Comparison of ENCODE assay signal across 8 cellular contexts in genomic region chr12:57112492-57113294, GRCh38. TPM values are rescaled to one million over a fixed set of nuclear protein-coding genes. Genes with fewer than 3 reads are reported as not detected.
DNase-seq lines count a peak whose midpoint lies in the region; ATAC-seq, FAIRE-seq and TF ChIP-seq lines count a peak whose summit lies in the region.

No MANE protein-coding gene starts in this region.

- ATAC-seq in GM18517 (IDR thresholded peaks at IDR 0.05; ENCODE audit: unreplicated experiment) = peak; percentile 67
- ATAC-seq in HG03060 (IDR thresholded peaks at IDR 0.05; ENCODE audit: low read depth, unreplicated experiment) = peak; percentile 61
- no peak for ATAC-seq in activated naive CD4-positive, alpha-beta T cell treated with anti-CD3 and anti-CD28 coated beads, Interleukin-2, amount 50 U/mL, for 72 hours
- ATAC-seq in HG03045 (IDR thresholded peaks at IDR 0.05; ENCODE audit: unreplicated experiment) = no peak

- H3K36me3 Mint-ChIP-seq in activated naive CD4-positive, alpha-beta T cell treated with anti-CD3 and anti-CD28 coated beads, Interleukin-2, amount 50 U/mL, for 72 hours = peaks cover 20 to 29% of the 10 kb centered on the region in 2 donors

- H3K27me3 ChIP-seq in liver (ENCODE audit: control insufficient read depth in 4 of 4, insufficient read depth in 4 of 4, low read length in 3 of 4) (no peaks in the 10 kb centered on the region), thymus (ENCODE audit: control insufficient read depth, insufficient read depth) (no peaks in the 10 kb centered on the region)

- peak overlapping the region in 1 of 2 donors; percentile 99 for H3K9ac ChIP-seq in liver (ENCODE audit: low read depth in 1 of 2, low read length in 2 of 2)

- H3K9me3 Mint-ChIP-seq in activated naive CD4-positive, alpha-beta T cell treated with anti-CD3 and anti-CD28 coated beads, Interleukin-2, amount 50 U/mL, for 72 hours = no peaks in the 10 kb centered on the region

- H3K27ac ChIP-seq in liver (ENCODE audit: low read depth in 1 of 2, low read length in 2 of 2) (peak overlapping the region; percentile 99), thymus (ENCODE audit: low read depth) (peak overlapping the region; percentile 98)

- H3K36me3 ChIP-seq in liver (ENCODE audit: control insufficient read depth in 4 of 4, insufficient read depth in 3 of 4, low read depth in 1 of 4, low read length in 3 of 4) (peaks cover 0 to 4% (median 2%) of the 10 kb centered on the region in 4 donors), thymus (ENCODE audit: control insufficient read depth, insufficient read depth) (peaks cover 6% of the 10 kb centered on the region)

- peak overlapping the region; percentile 95 to 96 for H3K27ac Mint-ChIP-seq in activated naive CD4-positive, alpha-beta T cell treated with anti-CD3 and anti-CD28 coated beads, Interleukin-2, amount 50 U/mL, for 72 hours

- H3K4me1 ChIP-seq in liver (ENCODE audit: control insufficient read depth in 4 of 4, insufficient read depth in 4 of 4, low read length in 3 of 4) (peaks cover 7 to 32% (median 22%) of the 10 kb centered on the region in 4 donors), thymus (ENCODE audit: control insufficient read depth, insufficient read depth, low read length) (peaks cover 11% of the 10 kb centered on the region)

- no peak for TF ChIP-seq RAD21 in liver (IDR thresholded peaks at IDR 0.05)

- FAIRE-seq in urothelium cell line (lab: Jason Lieb, UNC) = no peak

- WGBS in liver = 65% methylated on average over 9 of the region's 9 CpGs
- WGBS in thymus = 76% methylated on average over 9 of the region's 9 CpGs

- peak; percentile 88 for TF ChIP-seq CTCF in liver (IDR thresholded peaks at IDR 0.05; ENCODE audit: low read depth, low read length, missing input control)

- no peak overlapping the region for H3K4me3 ChIP-seq in liver (ENCODE audit: low read depth in 1 of 3, low read length in 3 of 3)
- peak overlapping the region; percentile 52 for H3K4me3 ChIP-seq in thymus (ENCODE audit: low read length)

- DNase-seq in activated naive CD4-positive, alpha-beta T cell treated with anti-CD3 and anti-CD28 coated beads, Interleukin-2, amount 50 U/mL, for 72 hours (ENCODE audit: low spot score in 2 of 2) = peak in 1 of 2 donors; percentile 91
- DNase-seq in HuH-7 (ENCODE audit: low spot score) (no peak), urothelium cell line (ENCODE audit: low spot score) (no peak)

- H3K9me3 ChIP-seq in liver (ENCODE audit: control insufficient read depth in 4 of 4, low read length in 3 of 4) = no peaks in the 10 kb centered on the region
- H3K9me3 ChIP-seq in thymus (ENCODE audit: control insufficient read depth) = no peaks in the 10 kb centered on the region

TF ChIP-seq in liver, 16 proteins besides CTCF, POLR2A, EP300 and RAD21:
- no peak for TF ChIP-seq HNF4A (conservative IDR thresholded peaks at IDR 0.05)
- TF ChIP-seq REST (IDR thresholded peaks at IDR 0.05) = no peak
- no peak for TF ChIP-seq HNF4G (IDR thresholded peaks at IDR 0.05)
- TF ChIP-seq SP1 (IDR thresholded peaks at IDR 0.05) = no peak
- TF ChIP-seq RXRA (IDR thresholded peaks at IDR 0.05) = no peak
- TF ChIP-seq NR2F2 (IDR thresholded peaks at IDR 0.05) = no peak
- no peak for TF ChIP-seq FOXA2 (IDR thresholded peaks at IDR 0.05)
- no peak for TF ChIP-seq EGR1 (IDR thresholded peaks at IDR 0.05; ENCODE audit: low read depth in 2 of 2)
- no peak for TF ChIP-seq JUND (IDR thresholded peaks at IDR 0.05)

RNA-seq across cellular contexts. Expression of gene STAT6, which starts 1.5 kb away (rescaled TPM):
- 100 to 1,000 TPM; 213 to 283 TPM for total RNA-seq in activated naive CD4-positive, alpha-beta T cell treated with anti-CD3 and anti-CD28 coated beads, Interleukin-2, amount 50 U/mL, for 72 hours
- total RNA-seq in liver = 10 to 100 TPM; 27.4 to 54.0 TPM
- polyA plus RNA-seq in liver (10 to 100 TPM; 33.2 to 57.4 TPM), thymus (236 TPM)

RNA-seq across cellular contexts. Expression of gene LRP1, which starts 15.6 kb away (rescaled TPM):
- total RNA-seq in activated naive CD4-positive, alpha-beta T cell treated with anti-CD3 and anti-CD28 coated beads, Interleukin-2, amount 50 U/mL, for 72 hours = 1 to 10 TPM; 1.3 to 5.9 TPM
- 100 to 1,000 TPM; 151 to 375 TPM for total RNA-seq in liver
- polyA plus RNA-seq in liver (100 to 1,000 TPM in 1 of 2 donors, 10 to 100 TPM in 1; 87.5 to 127 TPM), thymus (22.6 TPM)

RNA-seq across cellular contexts. Expression of gene NAB2, which starts 23.8 kb away (rescaled TPM):
- total RNA-seq in activated naive CD4-positive, alpha-beta T cell treated with anti-CD3 and anti-CD28 coated beads, Interleukin-2, amount 50 U/mL, for 72 hours = 10 to 100 TPM; 39.1 to 39.3 TPM
- 1 to 10 TPM; 3.9 to 10.0 TPM for total RNA-seq in liver
- polyA plus RNA-seq in liver = 1 to 10 TPM; 1.9 to 8.6 TPM
- polyA plus RNA-seq in thymus = 32.7 TPM

RNA-seq across cellular contexts. Expression of gene NEMP1, which starts 34.1 kb away (rescaled TPM):
- 100 to 1,000 TPM in 1 of 2 donors, 10 to 100 TPM in 1; 80.2 to 182 TPM for total RNA-seq in activated naive CD4-positive, alpha-beta T cell treated with anti-CD3 and anti-CD28 coated beads, Interleukin-2, amount 50 U/mL, for 72 hours
- 10 to 100 TPM in 1 of 2 donors, 1 to 10 TPM in 1; 3.8 to 10.9 TPM for total RNA-seq in liver
- polyA plus RNA-seq in liver (1 to 10 TPM; 1.4 to 2.5 TPM), thymus (9.5 TPM)

RNA-seq across cellular contexts. Expression of gene LRP1-AS, which starts 34.7 kb away (rescaled TPM):
- not detected for total RNA-seq in activated naive CD4-positive, alpha-beta T cell treated with anti-CD3 and anti-CD28 coated beads, Interleukin-2, amount 50 U/mL, for 72 hours
- total RNA-seq in liver = not detected
- polyA plus RNA-seq in liver (not detected), thymus (not detected)

Comparison
In these comparisons a context has a peak if more than half of its experiments do, and no peak if none do; other contexts are left out.
1. ATAC-seq: peak in GM18517 (single experiment) and HG03060 (single experiment); none in activated naive CD4-positive, alpha-beta T cell treated with anti-CD3 and anti-CD28 coated beads, Interleukin-2, amount 50 U/mL, for 72 hours (0 of 2) and HG03045 (single experiment).
2. RNA of gene LRP1, which starts 15.6 kb away (total RNA-seq): 151 to 375 TPM in liver; 1.3 to 5.9 TPM in activated naive CD4-positive, alpha-beta T cell treated with anti-CD3 and anti-CD28 coated beads, Interleukin-2, amount 50 U/mL, for 72 hours; every median in the first group is over 10 times any median in the second.